8 cellular contexts compared by ENCODE assay signal in the genomic region with DNA sequence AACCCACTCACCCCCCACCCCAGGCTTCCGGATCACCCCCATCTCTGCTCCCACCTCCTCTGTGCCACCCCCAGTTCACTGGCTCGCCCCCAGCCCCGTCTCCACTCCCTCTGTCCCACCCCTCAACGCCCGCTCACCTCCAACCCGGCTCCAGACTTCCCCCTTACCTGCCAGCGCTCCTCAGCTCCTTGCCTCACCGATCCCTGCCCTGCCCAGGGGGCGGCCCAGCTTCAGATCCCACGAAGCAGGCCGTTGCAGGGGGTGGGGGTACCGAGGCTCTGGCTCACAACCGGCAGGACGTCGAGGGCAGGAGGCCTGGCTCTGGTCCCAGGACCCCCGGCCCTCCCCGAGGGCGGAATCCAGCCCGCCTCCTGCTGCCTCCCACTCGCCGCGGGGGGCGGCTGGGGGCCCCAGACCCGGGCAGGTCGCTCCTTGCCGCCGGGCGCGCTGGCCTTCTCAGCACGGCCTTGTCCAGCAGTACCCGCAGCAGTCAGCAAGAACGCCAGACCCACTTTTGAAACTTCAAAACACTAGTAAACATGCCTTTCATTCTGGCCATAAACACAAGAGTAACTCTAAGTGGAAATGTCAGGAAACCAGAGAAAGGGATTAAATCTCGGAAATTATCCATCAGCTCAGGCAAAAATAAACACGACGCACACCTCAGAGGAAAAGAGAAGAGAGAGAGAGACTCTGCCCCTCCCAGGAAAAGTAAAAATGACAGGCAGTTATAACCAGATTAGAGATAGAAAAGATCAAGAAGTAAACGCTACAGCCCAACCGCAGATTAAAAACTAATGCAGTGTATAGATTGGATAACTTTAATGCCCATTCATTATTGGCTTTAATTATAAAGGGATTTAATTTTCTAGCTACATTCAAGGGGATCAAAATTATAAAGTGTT. TPM values are rescaled to one million over a fixed set of nuclear protein-coding genes. Genes with fewer than 3 reads are reported as not detected.
A peak's percentile ranks its signal among the peaks of the same experiment; 100 is the strongest.
DNase-seq lines count a peak whose midpoint lies in the region; ATAC-seq, FAIRE-seq and TF ChIP-seq lines count a peak whose summit lies in the region.

No MANE protein-coding gene starts in this region.

- H3K4me1 ChIP-seq in K562 (replicated peaks in 1 of 2; ENCODE audit: control insufficient read depth in 2 of 2, insufficient read depth in 2 of 2, low read length in 2 of 2) (peaks cover 30 to 53% of the 10 kb centered on the region in 2 experiments), kidney (ENCODE audit: control insufficient read depth in 1 of 2, insufficient read depth in 1 of 2, low read depth in 1 of 2, low read length in 2 of 2) (peaks cover 0 to 5% of the 10 kb centered on the region in 2 donors), tibial artery (peaks cover 0 to 26% (median 18%) of the 10 kb centered on the region in 4 donors)

- TF ChIP-seq EP300 in K562 (IDR thresholded peaks at IDR 0.05; ENCODE audit: low read length): 0 out of 2 replicates have a peak, but pooled peaks have one; percentile 6

- in situ Hi-C loops in K562 (cut with MboI): no loop called here

- CTCF ChIA-PET in K562 (lab: Yijun Ruan, JAX; ENCODE audit: low intra/inter-chr PET ratio): no interaction called here

- no peak for FAIRE-seq in K562 (lab: Jason Lieb, UNC)
- no peak for FAIRE-seq in kidney (lab: Jason Lieb, UNC)

- no peaks in the 10 kb centered on the region for H3K9me1 ChIP-seq in K562 (ENCODE audit: control insufficient read depth, insufficient read depth, low read length)

- H3K9me3 ChIP-seq in K562 (replicated peaks; ENCODE audit: control insufficient read depth, insufficient read depth, low read depth, low read length): peaks cover 15% of the 10 kb centered on the region
- peaks cover 0 to 3% of the 10 kb centered on the region in 2 donors for H3K9me3 ChIP-seq in kidney (ENCODE audit: control insufficient read depth in 1 of 2, low read length in 2 of 2)
- peaks cover 0 to 3% (median 0%) of the 10 kb centered on the region in 3 donors for H3K9me3 ChIP-seq in tibial artery

- H3K4me3 ChIP-seq in K562 (peak overlapping the region; percentile 75; the same call in 1 of the 2 replicates), kidney (ENCODE audit: low read length in 2 of 2) (peak overlapping the region in 1 of 2 donors; percentile 57), tibial artery (peak overlapping the region; percentile 55 to 76)

- H3K79me2 ChIP-seq in K562 (ENCODE audit: control insufficient read depth, insufficient read depth, low read length): peaks cover 39% of the 10 kb centered on the region

- DNase-seq in activated T-cell treated with anti-CD3 and anti-CD28 coated beads, Interleukin-2, amount 50 U/mL, for 1 hour: peak; percentile 32
- no peak for DNase-seq in activated T-cell treated with anti-CD3 and anti-CD28 coated beads for 4 hours
- no peak for DNase-seq in K562 (ENCODE audit: extremely low read depth in 1 of 4, low spot score in 3 of 4)
- peak; percentile 81 for DNase-seq in kidney
- DNase-seq in tibial artery: no peak
- no peak for DNase-seq in AG20443 (ENCODE audit: low spot score)

- WGBS in K562 (ENCODE audit: insufficient coverage, low coverage, missing lambda C conversion rate): 42% methylated on average over 29 of the region's 37 CpGs

- peak overlapping the region; percentile 78 to 94; a peak in 3 of 4 replicates for H3K9ac ChIP-seq in K562 (ENCODE audit: insufficient read depth in 1 of 2, low read depth in 2 of 2, low read length in 2 of 2)
- H3K9ac ChIP-seq in kidney (ENCODE audit: low read length in 2 of 2): peak overlapping the region in 1 of 2 donors; percentile 55

- peaks cover 10% of the 10 kb centered on the region; the same call in 1 of the 2 replicates for H4K20me1 ChIP-seq in K562 (replicated peaks; ENCODE audit: control insufficient read depth, insufficient read depth, low read length)

- BruUV-seq in K562 (replicated peaks; lab: Mats Ljungman, UMichigan): no TSS peak

- peak overlapping the region; percentile 16; the same call in 1 of the 2 replicates for H2AFZ ChIP-seq in K562 (ENCODE audit: low read depth, low read length)

- H3K36me3 ChIP-seq in K562 (ENCODE audit: control insufficient read depth, insufficient read depth, low read length): peaks cover 9% of the 10 kb centered on the region; the same call in 1 of the 3 replicates
- no peaks in the 10 kb centered on the region for H3K36me3 ChIP-seq in kidney (ENCODE audit: control insufficient read depth in 1 of 2, insufficient read depth in 2 of 2, low read length in 2 of 2)
- no peaks in the 10 kb centered on the region for H3K36me3 ChIP-seq in tibial artery

- POLR2A ChIA-PET in K562 (lab: Yijun Ruan, JAX): interaction anchor here (0.6 to 3.4 kb wide), 4 partner anchors 10 to 24 kb away, joined by 4 to 20 read pairs (median 5); no protein-coding TSS in a partner anchor

- H3K27me3 ChIP-seq in K562 (ENCODE audit: control insufficient read depth in 2 of 2, insufficient read depth in 2 of 2, low read length in 2 of 2): no peaks in the 10 kb centered on the region
- H3K27me3 ChIP-seq in tibial artery: peaks cover 0 to 33% of the 10 kb centered on the region in 2 donors

- TF ChIP-seq CTCF in K562 (IDR thresholded peaks at IDR 0.05 in 2 of 3, conservative IDR thresholded peaks at IDR 0.05 in 1 of 3; ENCODE audit: insufficient read depth in 2 of 3, low read depth in 1 of 3, low read length in 3 of 3) (no peak), kidney (IDR thresholded peaks at IDR 0.05; ENCODE audit: borderline replicate concordance, extremely low read depth, insufficient read depth) (no peak), tibial artery (IDR thresholded peaks at IDR 0.05) (no peak)

- H3K27ac ChIP-seq in K562 (ENCODE audit: extremely low read depth, low read depth, low read length) (no peak overlapping the region), kidney (ENCODE audit: low read depth in 2 of 2, low read length in 2 of 2) (no peak overlapping the region), tibial artery (peak overlapping the region in 1 of 2 donors; percentile 38)

- TF ChIP-seq RAD21 in K562 (CRISPR knock-in tag; conservative IDR thresholded peaks at IDR 0.05 in 1 of 2, IDR thresholded peaks at IDR 0.05 in 1 of 2): peak in 1 of 2 experiments; percentile 5; a peak in 1 of 4 replicates

- intact Hi-C loops in K562 (cut with micrococcal nuclease): loop anchor here (1.0 kb wide), 1 partner anchor 24 kb away; no protein-coding TSS in a partner anchor
- intact Hi-C loops in kidney (cut with DNase I): no loop called here
- intact Hi-C loops in tibial artery (cut with DNase I; ENCODE audit: low total_unique reads): no loop called here

- TF ChIP-seq POLR2A in K562 (conservative IDR thresholded peaks at IDR 0.05): no peak

- ATAC-seq in K562: no peak
- no peak for ATAC-seq in GM21367 (IDR thresholded peaks at IDR 0.05; ENCODE audit: unreplicated experiment)
- no peak for ATAC-seq in GM18861 (IDR thresholded peaks at IDR 0.05; ENCODE audit: unreplicated experiment)

- no peak overlapping the region for H3K4me2 ChIP-seq in K562 (ENCODE audit: insufficient read depth, low read length)

TF ChIP-seq in K562, 482 proteins besides CTCF, POLR2A, EP300 and RAD21 (continues in another document):
- TF ChIP-seq IFI16 (CRISPR knock-in tag; IDR thresholded peaks at IDR 0.05) (no peak), MXI1 (IDR thresholded peaks at IDR 0.05; ENCODE audit: low read depth, low read length) (no peak), CREB5 (CRISPR knock-in tag; IDR thresholded peaks at IDR 0.05) (no peak)

RNA-seq across cellular contexts. Expression of gene FAM89A, which starts 1.0 kb away (rescaled TPM):
- 18.2 and 25.0 TPM in 2 replicates for total RNA-seq in K562 (2011; cell fraction: chromatin; rRNA removed; ENCODE audit: low replicate concordance)
- total RNA-seq in K562 (2011; cell fraction: nucleolus; rRNA removed): 12.5 and 13.6 TPM in 2 replicates
- 18.5 and 25.7 TPM in 2 replicates for total RNA-seq in K562 (2011; cell fraction: nucleoplasm; rRNA removed)
- total RNA-seq in K562 (2014; rRNA removed): 66.2 TPM in 2 replicates
- total RNA-seq in K562 (2014; rRNA removed; fragmentation: Illumina TruSeq; extraction: Trizol): 43.3 and 43.5 TPM in 2 replicates
- 25.1 and 29.3 TPM in 2 replicates for total RNA-seq in K562 (2015; rRNA removed; fragmentation: Illumina TruSeq; extraction: Trizol)
- total RNA-seq in K562 (2021): 56.5 and 56.9 TPM in 2 replicates
- 25.6 and 45.4 TPM in 2 replicates for polyA plus RNA-seq in K562 (2011; rRNA removed)
- 26.9 and 37.2 TPM in 2 replicates for polyA plus RNA-seq in K562 (2011; cell fraction: cytosol; rRNA removed)
- 11.3 and 14.9 TPM in 2 replicates for polyA plus RNA-seq in K562 (2011; cell fraction: nucleus; rRNA removed)
- polyA plus RNA-seq in K562 (2012): 41.1 and 110 TPM in 2 replicates
- polyA plus RNA-seq in K562 (2014; fragmentation: Illumina TruSeq; extraction: Trizol): 41.0 and 42.1 TPM in 2 replicates
- 10 to 100 TPM in 1 of 2 experiments, 1 to 10 TPM in 1; 8.7 to 13.3 TPM for polyA plus RNA-seq in K562 (2014; fragmentation: Nextera tagmentation; extraction: Ambion mirVana)
- polyA plus RNA-seq in K562 (2014; rRNA removed): 54.5 and 56.0 TPM in 2 replicates
- polyA minus RNA-seq in K562 (2011; rRNA and poly(A)+ RNA removed): 21.1 and 30.9 TPM in 2 replicates
- 6.7 and 15.0 TPM in 2 replicates for polyA minus RNA-seq in K562 (2011; cell fraction: cytosol; rRNA and poly(A)+ RNA removed)
- polyA minus RNA-seq in K562 (2011; cell fraction: nucleus; rRNA and poly(A)+ RNA removed): 8.4 and 9.6 TPM in 2 replicates
- total RNA-seq in kidney: 14.9 TPM
- 19.9 TPM for polyA plus RNA-seq in kidney (ENCODE audit: insufficient read depth, low read depth, low replicate concordance)

Comparison
In these comparisons a context has a peak if more than half of its experiments do, and no peak if none do; other contexts are left out.
1. DNase-seq: peak in activated T-cell treated with anti-CD3 and anti-CD28 coated beads, Interleukin-2, amount 50 U/mL, for 1 hour (single experiment) and kidney (single experiment); none in activated T-cell treated with anti-CD3 and anti-CD28 coated beads for 4 hours (single experiment), K562 (0 of 4), tibial artery (0 of 2) and AG20443 (single experiment).